In the genomic region with DNA sequence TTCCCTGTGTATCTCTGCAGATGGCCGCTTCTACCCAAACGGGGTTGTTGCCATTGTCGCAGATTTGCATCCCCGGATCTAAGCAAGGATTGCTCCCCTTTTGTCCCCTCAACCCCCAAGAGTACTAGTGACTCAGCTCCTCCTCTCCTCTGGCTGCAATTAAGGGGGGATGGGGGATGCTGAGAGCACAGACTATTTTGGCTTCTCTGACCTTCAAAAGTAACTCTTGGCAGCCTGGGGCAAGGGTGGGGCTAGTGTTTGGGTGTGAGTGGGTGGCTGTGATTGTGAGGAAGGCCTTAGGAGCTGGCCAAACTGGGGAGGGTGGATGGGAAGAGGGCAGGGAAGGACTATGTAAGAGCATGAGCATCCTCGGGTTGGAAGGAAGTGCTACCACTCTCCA, we compare ENCODE assay signal across 11 cellular contexts. TPM values are rescaled to one million over a fixed set of nuclear protein-coding genes. Genes with fewer than 3 reads are reported as not detected.
DNase-seq lines count a peak whose midpoint lies in the region; ATAC-seq, FAIRE-seq and TF ChIP-seq lines count a peak whose summit lies in the region.
"Had no signal": no experiment of that assay in that cellular context is flagged by ENCODE, and none has a peak within 500 bp of the region (broad histone marks: within the 10 kb centered on the region; RNA-seq: fewer than 3 reads in every experiment).

No MANE protein-coding gene starts in this region.

- no peak for FAIRE-seq in pancreas (lab: Jason Lieb, UNC)

- H3K4me3 ChIP-seq in GM23338, result peak overlapping the region; percentile 52
- peak overlapping the region in 1 of 2 donors; percentile 96 for H3K4me3 ChIP-seq in stomach smooth muscle (ENCODE audit: low read length in 2 of 2)
- H3K4me3 ChIP-seq in pancreas, result no peak overlapping the region

- H3K27ac Mint-ChIP-seq in GM23338, result peak overlapping the region; percentile 58; the same call in 1 of the 2 replicates
- H3K27ac Mint-ChIP-seq in activated T-helper 17 cell treated with anti-CD3 and anti-CD28 coated beads, Interleukin-2, amount 50 U/mL, for 72 hours, result no peak overlapping the region

- H3K4me1 ChIP-seq in GM23338 (ENCODE audit: insufficient read depth), result peaks cover 32% of the 10 kb centered on the region
- peaks cover 47% of the 10 kb centered on the region for H3K4me1 ChIP-seq in stomach smooth muscle (ENCODE audit: control insufficient read depth, insufficient read depth, low read length)
- peaks cover 0 to 2% (median 0%) of the 10 kb centered on the region in 3 donors for H3K4me1 ChIP-seq in pancreas

- peak overlapping the region; percentile 97 for H3K4me2 ChIP-seq in GM23338

- H2AFZ ChIP-seq in GM23338, result peak overlapping the region; percentile 98

- H3K9me3 ChIP-seq in stomach smooth muscle (ENCODE audit: control insufficient read depth in 2 of 2, low read length in 2 of 2) (no peaks in the 10 kb centered on the region), pancreas (no peaks in the 10 kb centered on the region)

- no peak overlapping the region for H3K9ac ChIP-seq in stomach smooth muscle (ENCODE audit: low read length in 2 of 2)

- H4K20me1 ChIP-seq in GM23338 (replicated peaks; ENCODE audit: insufficient read depth), result 0 out of 2 replicates have a peak, but pooled peaks cover 2% of the 10 kb centered on the region

- H3K9me2 ChIP-seq in GM23338 (ENCODE audit: insufficient read depth), result no peaks in the 10 kb centered on the region

- peaks cover 5% of the 10 kb centered on the region; the same call in 1 of the 2 replicates for H3F3A ChIP-seq in GM23338 (replicated peaks; ENCODE audit: low read depth)

- peak overlapping the region; percentile 91 for H3K4me3 Mint-ChIP-seq in GM23338
- no peak overlapping the region for H3K4me3 Mint-ChIP-seq in activated T-helper 17 cell treated with anti-CD3 and anti-CD28 coated beads, Interleukin-2, amount 50 U/mL, for 72 hours
- H3K4me3 Mint-ChIP-seq: central memory CD8-positive, alpha-beta T cell had no signal

- peaks cover 57% of the 10 kb centered on the region for H3K4me1 Mint-ChIP-seq in GM23338
- peaks cover 27% of the 10 kb centered on the region for H3K4me1 Mint-ChIP-seq in activated T-helper 17 cell treated with anti-CD3 and anti-CD28 coated beads, Interleukin-2, amount 50 U/mL, for 72 hours

- ATAC-seq in GM23338, result no peak
- ATAC-seq in activated T-helper 17 cell treated with anti-CD3 and anti-CD28 coated beads, Interleukin-2, amount 50 U/mL, for 72 hours (replicated peaks), result no peak
- ATAC-seq in GM21515 (IDR thresholded peaks at IDR 0.05; ENCODE audit: unreplicated experiment), result no peak
- no peak for ATAC-seq in pancreas

- no peak overlapping the region for H3K27ac ChIP-seq in GM23338 (ENCODE audit: low read depth)
- H3K27ac ChIP-seq in angular gyrus (ENCODE audit: low read depth, low read length), result peak overlapping the region; percentile 95
- peak overlapping the region; percentile 90 for H3K27ac ChIP-seq in stomach smooth muscle (ENCODE audit: low read length)
- H3K27ac ChIP-seq in pancreas, result no peak overlapping the region

- H3K36me3 ChIP-seq in GM23338 (ENCODE audit: insufficient read depth), result no peaks in the 10 kb centered on the region
- H3K36me3 ChIP-seq in stomach smooth muscle (ENCODE audit: control insufficient read depth in 2 of 2, insufficient read depth in 2 of 2, low read length in 2 of 2), result peaks cover 7 to 11% of the 10 kb centered on the region in 2 donors
- H3K36me3 ChIP-seq in pancreas, result no peaks in the 10 kb centered on the region

- no peaks in the 10 kb centered on the region for H3K9me3 Mint-ChIP-seq in GM23338
- H3K9me3 Mint-ChIP-seq in activated T-helper 17 cell treated with anti-CD3 and anti-CD28 coated beads, Interleukin-2, amount 50 U/mL, for 72 hours, result no peaks in the 10 kb centered on the region
- H3K9me3 Mint-ChIP-seq: central memory CD8-positive, alpha-beta T cell had no signal

- H3K79me2 ChIP-seq in GM23338 (replicated peaks; ENCODE audit: insufficient read depth), result no peaks in the 10 kb centered on the region

- no peak for TF ChIP-seq CTCF in GM23338 (conservative IDR thresholded peaks at IDR 0.05; ENCODE audit: low read depth in 2 of 2)
- TF ChIP-seq CTCF in pancreas (IDR thresholded peaks at IDR 0.05), result no peak

- H3K27me3 Mint-ChIP-seq in GM23338 (ENCODE audit: insufficient read depth, low read depth, poor library complexity), result peaks cover 54% of the 10 kb centered on the region
- peaks cover 7% of the 10 kb centered on the region for H3K27me3 Mint-ChIP-seq in activated T-helper 17 cell treated with anti-CD3 and anti-CD28 coated beads, Interleukin-2, amount 50 U/mL, for 72 hours

- DNase-seq in GM23338 (ENCODE audit: low spot score) (no peak), hepatic stellate cell (ENCODE audit: low spot score) (peak; percentile 33), dedifferentiated amniotic fluid mesenchymal stem cell (ENCODE audit: extremely low spot score) (no peak), pancreas (no peak)
- DNase-seq: activated CD4-positive, CD25-positive, alpha-beta regulatory T cell; stimulated activated CD4-positive, alpha-beta T cell treated with anti-CD3 and anti-CD28 coated beads, Interleukin-2, amount 100 ng/mL, for 24 hours had no signal

- H3K27me3 ChIP-seq in GM23338 (ENCODE audit: insufficient read depth) (peaks cover 74% of the 10 kb centered on the region), stomach smooth muscle (ENCODE audit: control insufficient read depth in 1 of 2, insufficient read depth in 2 of 2, low read length in 2 of 2) (no peaks in the 10 kb centered on the region), pancreas (peaks cover 0 to 3% (median 0%) of the 10 kb centered on the region in 4 donors)

- H3K36me3 Mint-ChIP-seq in GM23338 (ENCODE audit: low read depth), result peaks cover 6% of the 10 kb centered on the region; the same call in 2 of the 3 replicates
- peaks cover 4% of the 10 kb centered on the region for H3K36me3 Mint-ChIP-seq in activated T-helper 17 cell treated with anti-CD3 and anti-CD28 coated beads, Interleukin-2, amount 50 U/mL, for 72 hours (ENCODE audit: low read depth)

- 26 to 54% methylated on average over 5 of the region's 5 CpGs for WGBS in pancreas, 2 donors

- intact Hi-C loops in pancreas (cut with DNase I), result no loop called here

TF ChIP-seq in GM23338, 12 proteins besides CTCF, POLR2A, EP300 and RAD21 (continues in another document):
- no peak for TF ChIP-seq ZNF114 (CRISPR knock-in tag; IDR thresholded peaks at IDR 0.05)
- no peak for TF ChIP-seq EZH2phosphoT487 (IDR thresholded peaks at IDR 0.05; ENCODE audit: unreplicated experiment)
- TF ChIP-seq, protein P1, sequence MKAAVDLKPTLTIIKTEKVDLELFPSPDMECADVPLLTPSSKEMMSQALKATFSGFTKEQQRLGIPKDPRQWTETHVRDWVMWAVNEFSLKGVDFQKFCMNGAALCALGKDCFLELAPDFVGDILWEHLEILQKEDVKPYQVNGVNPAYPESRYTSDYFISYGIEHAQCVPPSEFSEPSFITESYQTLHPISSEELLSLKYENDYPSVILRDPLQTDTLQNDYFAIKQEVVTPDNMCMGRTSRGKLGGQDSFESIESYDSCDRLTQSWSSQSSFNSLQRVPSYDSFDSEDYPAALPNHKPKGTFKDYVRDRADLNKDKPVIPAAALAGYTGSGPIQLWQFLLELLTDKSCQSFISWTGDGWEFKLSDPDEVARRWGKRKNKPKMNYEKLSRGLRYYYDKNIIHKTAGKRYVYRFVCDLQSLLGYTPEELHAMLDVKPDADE (IDR thresholded peaks at IDR 0.05), result no peak
- no peak for TF ChIP-seq ZNF331 (CRISPR knock-in tag; IDR thresholded peaks at IDR 0.05; ENCODE audit: low read depth)
- TF ChIP-seq, protein P2, sequence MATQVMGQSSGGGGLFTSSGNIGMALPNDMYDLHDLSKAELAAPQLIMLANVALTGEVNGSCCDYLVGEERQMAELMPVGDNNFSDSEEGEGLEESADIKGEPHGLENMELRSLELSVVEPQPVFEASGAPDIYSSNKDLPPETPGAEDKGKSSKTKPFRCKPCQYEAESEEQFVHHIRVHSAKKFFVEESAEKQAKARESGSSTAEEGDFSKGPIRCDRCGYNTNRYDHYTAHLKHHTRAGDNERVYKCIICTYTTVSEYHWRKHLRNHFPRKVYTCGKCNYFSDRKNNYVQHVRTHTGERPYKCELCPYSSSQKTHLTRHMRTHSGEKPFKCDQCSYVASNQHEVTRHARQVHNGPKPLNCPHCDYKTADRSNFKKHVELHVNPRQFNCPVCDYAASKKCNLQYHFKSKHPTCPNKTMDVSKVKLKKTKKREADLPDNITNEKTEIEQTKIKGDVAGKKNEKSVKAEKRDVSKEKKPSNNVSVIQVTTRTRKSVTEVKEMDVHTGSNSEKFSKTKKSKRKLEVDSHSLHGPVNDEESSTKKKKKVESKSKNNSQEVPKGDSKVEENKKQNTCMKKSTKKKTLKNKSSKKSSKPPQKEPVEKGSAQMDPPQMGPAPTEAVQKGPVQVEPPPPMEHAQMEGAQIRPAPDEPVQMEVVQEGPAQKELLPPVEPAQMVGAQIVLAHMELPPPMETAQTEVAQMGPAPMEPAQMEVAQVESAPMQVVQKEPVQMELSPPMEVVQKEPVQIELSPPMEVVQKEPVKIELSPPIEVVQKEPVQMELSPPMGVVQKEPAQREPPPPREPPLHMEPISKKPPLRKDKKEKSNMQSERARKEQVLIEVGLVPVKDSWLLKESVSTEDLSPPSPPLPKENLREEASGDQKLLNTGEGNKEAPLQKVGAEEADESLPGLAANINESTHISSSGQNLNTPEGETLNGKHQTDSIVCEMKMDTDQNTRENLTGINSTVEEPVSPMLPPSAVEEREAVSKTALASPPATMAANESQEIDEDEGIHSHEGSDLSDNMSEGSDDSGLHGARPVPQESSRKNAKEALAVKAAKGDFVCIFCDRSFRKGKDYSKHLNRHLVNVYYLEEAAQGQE (IDR thresholded peaks at IDR 0.05; ENCODE audit: unreplicated experiment), result no peak
- TF ChIP-seq NANOG (IDR thresholded peaks at IDR 0.05; ENCODE audit: borderline replicate concordance), result no peak
- no peak for TF ChIP-seq JUNB (IDR thresholded peaks at IDR 0.05; ENCODE audit: unreplicated experiment)
- no peak for TF ChIP-seq STAT1 (IDR thresholded peaks at IDR 0.05; ENCODE audit: unreplicated experiment)
- no peak for TF ChIP-seq CREB1 (CRISPR knock-in tag; IDR thresholded peaks at IDR 0.05; ENCODE audit: low read depth)
- no peak for TF ChIP-seq POLR2AphosphoS5 (IDR thresholded peaks at IDR 0.05; ENCODE audit: low read depth)

RNA-seq across cellular contexts. Expression of a gene that starts 1.2 kb away (rescaled TPM):
- 2.0 and 2.3 TPM in 2 replicates for total RNA-seq in GM23338 (2014; rRNA removed; shearing (Covaris generic))
- polyA plus RNA-seq in GM23338 (2016; fragmentation: Nextera tagmentation; extraction: Ambion mirVana) (0.81 and 0.85 TPM in 2 replicates), pancreas (1 to 10 TPM; 1.3 to 1.7 TPM)
- total RNA-seq in activated T-helper 17 cell treated with anti-CD3 and anti-CD28 coated beads, Interleukin-2, amount 50 U/mL, for 72 hours, result 1 to 10 TPM; 1.7 to 3.5 TPM
- 1 to 10 TPM in 3 of 6 donors, under 1 TPM in 3; 0.59 to 4.1 (median 1.6) TPM for total RNA-seq in pancreas

RNA-seq across cellular contexts. Expression of a gene that starts 23.2 kb away (rescaled TPM):
- total RNA-seq in GM23338 (2014; rRNA removed; shearing (Covaris generic)), result 48.6 and 81.3 TPM in 2 replicates
- polyA plus RNA-seq in GM23338 (2016; fragmentation: Nextera tagmentation; extraction: Ambion mirVana), result 15.5 and 17.7 TPM in 2 replicates
- 10 to 100 TPM; 29.9 to 30.9 TPM for total RNA-seq in activated T-helper 17 cell treated with anti-CD3 and anti-CD28 coated beads, Interleukin-2, amount 50 U/mL, for 72 hours
- 10 to 100 TPM; 12.6 to 31.8 (median 15.2) TPM for total RNA-seq in pancreas
- polyA plus RNA-seq in pancreas, result 10 to 100 TPM; 12.4 to 19.0 TPM

Comparison
In these comparisons a context has a peak if more than half of its experiments do, and no peak if none do; other contexts are left out.
1. H3K27ac ChIP-seq: peak in angular gyrus (single experiment) and stomach smooth muscle (single experiment); none in GM23338 (single experiment) and pancreas (0 of 4).